Comparison of ENCODE assay signal across 1 cellular context in the genomic region with DNA sequence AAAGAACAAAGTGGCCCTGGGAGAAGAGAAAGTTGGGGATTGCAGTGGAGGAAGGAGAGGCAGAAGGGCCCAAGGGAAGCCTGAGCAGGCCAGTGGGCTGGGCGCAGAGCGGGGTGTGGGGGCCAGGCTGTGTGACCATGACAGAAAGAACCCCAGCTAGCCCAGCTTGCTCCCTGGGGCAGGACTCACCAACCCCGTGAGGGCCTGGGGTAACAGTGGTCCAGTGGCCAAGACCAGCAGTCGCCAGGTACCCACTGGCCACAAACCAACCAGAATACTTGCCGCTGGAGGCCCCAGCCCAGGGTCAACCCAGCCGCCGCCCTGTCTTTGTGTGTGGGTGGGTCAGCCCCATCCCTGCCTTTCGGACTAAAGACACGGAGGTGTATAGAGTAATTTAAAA.
TF ChIP-seq lines count a peak whose summit lies in the region.

No MANE protein-coding gene starts in this region.

TF ChIP-seq in H1, 55 proteins besides CTCF, POLR2A, EP300 and RAD21:
- no peak for TF ChIP-seq SRF (IDR thresholded peaks at IDR 0.05; ENCODE audit: low read depth, low read length)
- TF ChIP-seq TBP (IDR thresholded peaks at IDR 0.05; ENCODE audit: low read depth, low read length): no peak
- TF ChIP-seq TCF12 (IDR thresholded peaks at IDR 0.05; ENCODE audit: low read depth, low read length): no peak
- no peak for TF ChIP-seq SIX5 (IDR thresholded peaks at IDR 0.05; ENCODE audit: low read depth, low read length)
- TF ChIP-seq GABPA (IDR thresholded peaks at IDR 0.05; ENCODE audit: borderline replicate concordance, insufficient read depth, low read length): no peak
- no peak for TF ChIP-seq NANOG (IDR thresholded peaks at IDR 0.05; ENCODE audit: insufficient read depth, low read depth, low read length, poor library complexity, severe bottlenecking)
- TF ChIP-seq, protein P1, sequence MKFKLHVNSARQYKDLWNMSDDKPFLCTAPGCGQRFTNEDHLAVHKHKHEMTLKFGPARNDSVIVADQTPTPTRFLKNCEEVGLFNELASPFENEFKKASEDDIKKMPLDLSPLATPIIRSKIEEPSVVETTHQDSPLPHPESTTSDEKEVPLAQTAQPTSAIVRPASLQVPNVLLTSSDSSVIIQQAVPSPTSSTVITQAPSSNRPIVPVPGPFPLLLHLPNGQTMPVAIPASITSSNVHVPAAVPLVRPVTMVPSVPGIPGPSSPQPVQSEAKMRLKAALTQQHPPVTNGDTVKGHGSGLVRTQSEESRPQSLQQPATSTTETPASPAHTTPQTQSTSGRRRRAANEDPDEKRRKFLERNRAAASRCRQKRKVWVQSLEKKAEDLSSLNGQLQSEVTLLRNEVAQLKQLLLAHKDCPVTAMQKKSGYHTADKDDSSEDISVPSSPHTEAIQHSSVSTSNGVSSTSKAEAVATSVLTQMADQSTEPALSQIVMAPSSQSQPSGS (IDR thresholded peaks at IDR 0.05; ENCODE audit: low read length): no peak
- no peak for TF ChIP-seq RNF2 (IDR thresholded peaks at IDR 0.05; ENCODE audit: borderline replicate concordance, low read depth, low read length, missing control alignments, poor library complexity, severe bottlenecking)
- no peak for TF ChIP-seq HDAC2 (IDR thresholded peaks at IDR 0.05; ENCODE audit: borderline replicate concordance in 1 of 2, low read depth in 2 of 2, low read length in 2 of 2)
- TF ChIP-seq EZH2 (IDR thresholded peaks at IDR 0.05; ENCODE audit: low read depth, low read length, severe bottlenecking): no peak
- no peak for TF ChIP-seq CTBP2 (IDR thresholded peaks at IDR 0.05; ENCODE audit: borderline replicate concordance, insufficient read depth, insufficient read length, low read length)
- no peak for TF ChIP-seq NRF1 (IDR thresholded peaks at IDR 0.05; ENCODE audit: low read depth, low read length)
- no peak for TF ChIP-seq RFX5 (IDR thresholded peaks at IDR 0.05; ENCODE audit: borderline replicate concordance, low read depth, low read length)
- no peak for TF ChIP-seq KDM4A (IDR thresholded peaks at IDR 0.05; ENCODE audit: low read depth, low read length, severe bottlenecking)
